In genomic region chr15:67180514-67181191, GRCh38 we compare ENCODE assay signal across 17 cellular contexts.
DNase-seq lines count a peak whose midpoint lies in the region; TF ChIP-seq lines count a peak whose summit lies in the region.
"Had no signal": no experiment of that assay in that cellular context is flagged by ENCODE, and none has a peak within 500 bp of the region (broad histone marks: within the 10 kb centered on the region; RNA-seq: fewer than 3 reads in every experiment).

No MANE protein-coding gene starts in this region.

- peaks cover 6% of the 10 kb centered on the region for H3K36me3 Mint-ChIP-seq in IgD-negative memory B cell
- peaks cover 15% of the 10 kb centered on the region for H3K36me3 Mint-ChIP-seq in chondrocyte (ENCODE audit: low read depth)
- peaks cover 45% of the 10 kb centered on the region for H3K36me3 Mint-ChIP-seq in neural progenitor cell

- H3K4me1 Mint-ChIP-seq in IgD-negative memory B cell (peaks cover 3 to 11% (median 5%) of the 10 kb centered on the region in 3 donors), chondrocyte (ENCODE audit: low read depth) (peaks cover 31% of the 10 kb centered on the region), neural progenitor cell (peaks cover 21% of the 10 kb centered on the region)

- no peaks in the 10 kb centered on the region for H3K27me3 ChIP-seq in neural progenitor cell
- H3K27me3 ChIP-seq: breast epithelium, neutrophil had no signal

- H3K9ac ChIP-seq in neural progenitor cell, result no peak overlapping the region
- H3K9ac ChIP-seq: GM23248 had no signal

- DNase-seq in Daoy (ENCODE audit: low read depth) (peak; percentile 18), chondrocyte (ENCODE audit: low spot score) (no peak), neural progenitor cell (ENCODE audit: low spot score) (peak; percentile 30), NCI-H128 (lab: John Stamatoyannopoulos, UW; ENCODE audit: unreplicated experiment) (no peak), NCI-H510A (lab: John Stamatoyannopoulos, UW) (no peak), caudate nucleus (lab: John Stamatoyannopoulos, UW) (no peak)
- DNase-seq: activated naive CD4-positive, alpha-beta T cell treated with anti-CD3 and anti-CD28 coated beads, Interleukin-2, amount 50 U/mL, for 16 hours; foreskin melanocyte; GM23248; immature natural killer cell; NCI-H1092 treated with DMSO at 0.1 percent for 48 hours; stimulated activated naive B cell treated with anti-CD40 and anti-IgM and Interleukin-4, amounts not matched to agents 10 μg/mL and 1 μg/mL and 100 μg/mL, for 72 hours had no signal

- H3K4me3 Mint-ChIP-seq in IgD-negative memory B cell (no peak overlapping the region), chondrocyte (ENCODE audit: unreplicated experiment) (no peak overlapping the region), neural progenitor cell (no peak overlapping the region)
- H3K4me3 Mint-ChIP-seq: immature natural killer cell; stimulated activated naive B cell treated with anti-CD40 and anti-IgM and Interleukin-4, amounts not matched to agents 10 μg/mL and 1 μg/mL and 100 μg/mL, for 72 hours had no signal

- no peak overlapping the region for H3K4me3 ChIP-seq in neural progenitor cell
- H3K4me3 ChIP-seq: breast epithelium, GM23248, SK-N-MC had no signal

- no peaks in the 10 kb centered on the region for H3K36me3 ChIP-seq in neural progenitor cell
- H3K36me3 ChIP-seq: breast epithelium had no signal

- TF ChIP-seq CTCF in chondrocyte (IDR thresholded peaks at IDR 0.05), result peak; percentile 19
- TF ChIP-seq CTCF in neural progenitor cell (IDR thresholded peaks at IDR 0.05), result peak; percentile 40

- no peak overlapping the region for H3K4me2 ChIP-seq in neural progenitor cell

- H3K27ac ChIP-seq in neural progenitor cell, result no peak overlapping the region
- no peak overlapping the region for H3K27ac ChIP-seq in caudate nucleus (ENCODE audit: low read depth, low read length)
- H3K27ac ChIP-seq: C4-2B, neutrophil, SK-N-MC had no signal

- H3K9me3 Mint-ChIP-seq in IgD-negative memory B cell (no peaks in the 10 kb centered on the region), chondrocyte (ENCODE audit: low read depth) (no peaks in the 10 kb centered on the region), neural progenitor cell (no peaks in the 10 kb centered on the region)
- H3K9me3 Mint-ChIP-seq: immature natural killer cell; stimulated activated naive B cell treated with anti-CD40 and anti-IgM and Interleukin-4, amounts not matched to agents 10 μg/mL and 1 μg/mL and 100 μg/mL, for 72 hours had no signal

- peak overlapping the region in 2 of 3 donors; percentile 58 to 96 for H3K27ac Mint-ChIP-seq in IgD-negative memory B cell
- H3K27ac Mint-ChIP-seq in chondrocyte (ENCODE audit: unreplicated experiment), result no peak overlapping the region
- no peak overlapping the region for H3K27ac Mint-ChIP-seq in neural progenitor cell

- H2AFZ ChIP-seq in neural progenitor cell (replicated peaks), result no peak overlapping the region
- H2AFZ ChIP-seq: GM23248 had no signal

- H4K20me1 ChIP-seq in neural progenitor cell (ENCODE audit: low read depth), result peaks cover 5% of the 10 kb centered on the region

- H3K27me3 Mint-ChIP-seq in IgD-negative memory B cell, result no peaks in the 10 kb centered on the region
- H3K27me3 Mint-ChIP-seq in chondrocyte (ENCODE audit: low read depth), result no peaks in the 10 kb centered on the region
- H3K27me3 Mint-ChIP-seq in neural progenitor cell (ENCODE audit: insufficient read depth, low read depth), result peaks cover 3% of the 10 kb centered on the region
- H3K27me3 Mint-ChIP-seq: stimulated activated naive B cell treated with anti-CD40 and anti-IgM and Interleukin-4, amounts not matched to agents 10 μg/mL and 1 μg/mL and 100 μg/mL, for 72 hours had no signal

- H3K9me3 ChIP-seq in neural progenitor cell (ENCODE audit: low read depth), result no peaks in the 10 kb centered on the region
- H3K9me3 ChIP-seq: breast epithelium, neutrophil had no signal

- peaks cover 13% of the 10 kb centered on the region for H3K4me1 ChIP-seq in neural progenitor cell

- no peaks in the 10 kb centered on the region for H3K79me2 ChIP-seq in neural progenitor cell (ENCODE audit: low read depth)

- no peaks in the 10 kb centered on the region for H3F3A ChIP-seq in neural progenitor cell (ENCODE audit: low read depth)

Comparison
In these comparisons a context has a peak if more than half of its experiments do, and no peak if none do; other contexts are left out.
1. DNase-seq: peak in Daoy (single experiment) and neural progenitor cell (single experiment); none in chondrocyte (single experiment), NCI-H128 (single experiment), NCI-H510A (single experiment) and caudate nucleus (0 of 61).
2. H3K27ac Mint-ChIP-seq: peak in IgD-negative memory B cell (2 of 3); none in chondrocyte (single experiment) and neural progenitor cell (single experiment).